1 cellular context compared by ENCODE assay signal in the genomic region with DNA sequence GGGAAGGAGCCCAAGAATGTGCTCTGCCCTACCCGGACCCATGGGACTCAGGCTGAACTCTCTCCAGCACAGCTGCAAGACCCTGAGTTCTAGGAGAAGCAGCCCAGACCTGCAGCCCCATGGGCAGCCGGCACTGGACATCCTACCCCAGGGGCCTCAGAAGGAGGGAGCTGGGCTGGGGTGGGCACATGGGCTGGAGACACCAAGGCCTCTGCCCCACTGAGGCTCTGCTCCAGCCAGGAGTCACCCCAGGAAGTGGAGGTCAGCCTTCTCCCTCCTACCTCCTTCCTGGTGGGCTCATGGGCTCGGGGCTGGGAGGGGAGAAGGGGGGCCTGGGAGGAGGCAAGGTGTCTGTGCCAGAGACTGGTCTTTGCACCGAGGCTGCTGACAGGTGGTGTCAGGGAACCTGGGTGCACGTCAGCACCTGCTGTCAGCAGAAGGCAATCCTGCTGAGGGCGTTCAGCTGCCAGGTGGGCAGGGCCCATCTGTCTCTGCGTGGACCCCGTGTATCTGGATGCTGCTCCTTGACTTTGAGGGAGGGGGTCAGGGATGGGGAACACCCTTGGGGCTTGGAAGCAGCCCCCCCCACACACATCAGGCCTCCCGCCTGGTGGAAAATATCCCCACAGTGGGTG.
TF ChIP-seq lines count a peak whose summit lies in the region.

No MANE protein-coding gene starts in this region.

TF ChIP-seq in H1, 55 proteins besides CTCF, POLR2A, EP300 and RAD21:
- no peak for TF ChIP-seq KDM1A (IDR thresholded peaks at IDR 0.05; ENCODE audit: borderline replicate concordance, low read length)
- TF ChIP-seq JUND (IDR thresholded peaks at IDR 0.05; ENCODE audit: low read length), result no peak
- no peak for TF ChIP-seq POLR2AphosphoS5 (IDR thresholded peaks at IDR 0.05; ENCODE audit: low read depth, low read length)
- TF ChIP-seq FOSL1 (IDR thresholded peaks at IDR 0.05; ENCODE audit: insufficient read depth, low read depth, low read length), result no peak
- TF ChIP-seq SUZ12 (IDR thresholded peaks at IDR 0.05; ENCODE audit: low read length), result no peak
- TF ChIP-seq PHF8 (conservative IDR thresholded peaks at IDR 0.05; ENCODE audit: low read depth, low read length), result no peak
